ENCODE assay signal across 17 cellular contexts in genomic region chr12:44227601-44228000, GRCh38.
"Had no signal": no experiment of that assay in that cellular context is flagged by ENCODE, and none has a peak within 500 bp of the region (broad histone marks: within the 10 kb centered on the region; RNA-seq: fewer than 3 reads in every experiment).

No MANE protein-coding gene starts in this region.

- H3K4me3 ChIP-seq: left lung, pancreas, tibial artery, uterus had no signal

- DNase-seq: activated CD4-positive, alpha-beta T cell treated with anti-CD3 and anti-CD28 coated beads, Interleukin-2, amount 10 ng/mL, durations not matched to agents 7 days and 5 days; activated CD8-positive, alpha-beta memory T cell treated with anti-CD3 and anti-CD28 coated beads, Interleukin-2, amount 50 U/mL, for 48 hours; activated gamma-delta T cell treated with Interleukin-2 at 50 U/mL for 16 hours; activated T-cell treated with anti-CD3 and anti-CD28 coated beads, Interleukin-2, amount 50 U/mL, for 72 hours; effector memory CD4-positive, alpha-beta T cell; glutamatergic neuron; hypothalamus; kidney; left lung; mammary epithelial cell; naive thymus-derived CD4-positive, alpha-beta T cell; pancreas; retina; stimulated activated CD4-positive, alpha-beta T cell treated with anti-CD3 and anti-CD28 coated beads, Interleukin-2, amount 100 ng/mL, for 48 hours; stimulated activated naive B cell treated with anti-CD40 and anti-IgM and Interleukin-4, amounts not matched to agents 10 μg/mL and 1 μg/mL and 100 μg/mL, for 72 hours; tibial artery; uterus had no signal
